8 cellular contexts compared by ENCODE assay signal in the genomic region with DNA sequence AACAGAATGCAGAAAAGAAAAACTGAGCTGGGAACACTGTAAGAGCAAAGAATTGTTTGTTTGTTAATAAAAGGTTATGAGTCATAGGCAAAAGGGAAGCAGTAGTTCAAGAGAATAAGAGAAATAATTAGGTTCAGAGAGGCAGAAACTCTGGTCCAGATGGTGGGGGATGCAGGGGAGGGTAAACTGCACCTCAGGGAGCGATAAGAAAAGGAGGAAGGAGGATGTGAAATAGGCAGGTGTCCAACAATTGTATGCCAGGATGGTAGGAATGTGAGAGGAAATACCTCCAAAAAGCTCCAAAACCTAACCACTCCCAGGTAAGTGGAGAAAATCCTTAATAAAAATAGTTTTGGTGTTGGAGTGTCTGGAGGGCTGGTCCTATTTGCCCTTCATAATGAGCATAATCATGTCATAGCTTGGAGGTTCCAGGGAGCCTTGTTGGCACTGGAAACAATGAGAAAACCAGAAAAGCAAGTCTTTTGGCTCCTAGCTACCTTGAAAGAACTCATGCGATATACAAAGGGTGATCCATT.
A peak's percentile ranks its signal among the peaks of the same experiment; 100 is the strongest.
DNase-seq lines count a peak whose midpoint lies in the region; ATAC-seq and TF ChIP-seq lines count a peak whose summit lies in the region.
"Had no signal": no experiment of that assay in that cellular context is flagged by ENCODE, and none has a peak within 500 bp of the region (broad histone marks: within the 10 kb centered on the region; RNA-seq: fewer than 3 reads in every experiment).

No MANE protein-coding gene starts in this region.

- H3K27ac Mint-ChIP-seq in brain = peak overlapping the region in 4 of 5 experiments; percentile 4 to 80 (median 48)
- H3K27ac Mint-ChIP-seq in progenitor cell of endocrine pancreas = peak overlapping the region; percentile 54
- H3K27ac Mint-ChIP-seq: activated CD4-positive, alpha-beta T cell treated with anti-CD3 and anti-CD28 coated beads, Interleukin-2, amount 10 ng/mL, durations not matched to agents 7 days and 5 days had no signal

- H3K27me3 Mint-ChIP-seq in brain (no peaks in the 10 kb centered on the region), progenitor cell of endocrine pancreas (no peaks in the 10 kb centered on the region)
- H3K27me3 Mint-ChIP-seq: activated CD4-positive, alpha-beta T cell treated with anti-CD3 and anti-CD28 coated beads, Interleukin-2, amount 10 ng/mL, durations not matched to agents 7 days and 5 days had no signal

- H3K36me3 Mint-ChIP-seq in brain (no peaks in the 10 kb centered on the region), progenitor cell of endocrine pancreas (ENCODE audit: insufficient read depth) (no peaks in the 10 kb centered on the region)

- DNase-seq in NCI-H1436 (lab: John Stamatoyannopoulos, UW) (peak; percentile 34), progenitor cell of endocrine pancreas (ENCODE audit: low spot score, unreplicated experiment) (no peak), omental fat pad (ENCODE audit: low spot score) (no peak), putamen (ENCODE audit: low spot score) (no peak), OCI-M1 (lab: John Stamatoyannopoulos, UW) (no peak)
- DNase-seq: activated CD4-positive, alpha-beta T cell treated with anti-CD3 and anti-CD28 coated beads, Interleukin-2, amount 10 ng/mL, durations not matched to agents 7 days and 5 days had no signal

- H3K4me1 Mint-ChIP-seq in brain (peaks cover 48% of the 10 kb centered on the region), progenitor cell of endocrine pancreas (ENCODE audit: low read depth) (peaks cover 32% of the 10 kb centered on the region)

- H3K9me3 Mint-ChIP-seq in brain (peaks cover 0 to 22% (median 8%) of the 10 kb centered on the region in 5 experiments), progenitor cell of endocrine pancreas (ENCODE audit: low read depth) (peaks cover 3% of the 10 kb centered on the region)

- ATAC-seq in GM18502 (IDR thresholded peaks at IDR 0.05; ENCODE audit: poor library complexity, unreplicated experiment) (peak; percentile 27), omental fat pad (ENCODE audit: low FRiP score) (no peak)

- no peak for TF ChIP-seq CTCF in brain (conservative IDR thresholded peaks at IDR 0.05)
- no peak for TF ChIP-seq CTCF in progenitor cell of endocrine pancreas (IDR thresholded peaks at IDR 0.05; ENCODE audit: unreplicated experiment)
- TF ChIP-seq CTCF in omental fat pad (IDR thresholded peaks at IDR 0.05) = no peak

- H3K4me3 Mint-ChIP-seq in brain (peak overlapping the region in 1 of 5 experiments; percentile 4), progenitor cell of endocrine pancreas (ENCODE audit: low read depth) (no peak overlapping the region)
- H3K4me3 Mint-ChIP-seq: activated CD4-positive, alpha-beta T cell treated with anti-CD3 and anti-CD28 coated beads, Interleukin-2, amount 10 ng/mL, durations not matched to agents 7 days and 5 days had no signal
